In genomic region chr22:36928826-36929535, GRCh38 we compare ENCODE assay signal across 17 cellular contexts. TPM values are rescaled to one million over a fixed set of nuclear protein-coding genes. Genes with fewer than 3 reads are reported as not detected.
DNase-seq lines count a peak whose midpoint lies in the region; ATAC-seq, FAIRE-seq and TF ChIP-seq lines count a peak whose summit lies in the region.
"Had no signal": no experiment of that assay in that cellular context is flagged by ENCODE, and none has a peak within 500 bp of the region (broad histone marks: within the 10 kb centered on the region; RNA-seq: fewer than 3 reads in every experiment).

No MANE protein-coding gene starts in this region.

- ATAC-seq in heart right ventricle (no peak), GM12878 (no peak), HG02981 (IDR thresholded peaks at IDR 0.05; ENCODE audit: unreplicated experiment) (no peak)
- ATAC-seq in stimulated activated naive B cell treated with anti-CD40 and anti-IgM and Interleukin-4, amounts not matched to agents 10 μg/mL and 1 μg/mL and 100 μg/mL, for 72 hours (replicated peaks) = no peak

- no peak overlapping the region for H2AFZ ChIP-seq in GM12878 (ENCODE audit: control insufficient read depth, low read depth, low read length)

- SMC1A ChIA-PET in GM12878 (lab: Charles Lee; ENCODE audit: uncharacterized antibody, unreplicated experiment) = no interaction called here

- H3K9me3 ChIP-seq in right atrium auricular region = no peaks in the 10 kb centered on the region
- no peaks in the 10 kb centered on the region for H3K9me3 ChIP-seq in heart right ventricle
- H3K9me3 ChIP-seq in GM12878 (replicated peaks; ENCODE audit: control insufficient read depth, insufficient read depth, low read length) = no peaks in the 10 kb centered on the region
- H3K9me3 ChIP-seq in Caco-2 = no peaks in the 10 kb centered on the region
- H3K9me3 ChIP-seq: Peyer's patch had no signal

- H4K20me1 ChIP-seq in GM12878 (ENCODE audit: control insufficient read depth, insufficient read depth) = no peaks in the 10 kb centered on the region

- FAIRE-seq in GM12878 (lab: Jason Lieb, UNC) = no peak

- peaks cover 10% of the 10 kb centered on the region for H3K27me3 Mint-ChIP-seq in nephron progenitor cell (ENCODE audit: low read depth, poor library complexity)
- H3K27me3 Mint-ChIP-seq in stimulated activated naive B cell treated with anti-CD40 and anti-IgM and Interleukin-4, amounts not matched to agents 10 μg/mL and 1 μg/mL and 100 μg/mL, for 72 hours = no peaks in the 10 kb centered on the region
- H3K27me3 Mint-ChIP-seq in Caco-2 (ENCODE audit: insufficient read depth, unreplicated experiment) = peaks cover 26% of the 10 kb centered on the region

- RAD21 ChIA-PET in GM12878 (lab: Charles Lee; ENCODE audit: unreplicated experiment) = no interaction called here

- no peak overlapping the region for H3K9ac ChIP-seq in GM12878 (ENCODE audit: control insufficient read depth, insufficient read depth, low read length)

- DNase-seq in right atrium auricular region (ENCODE audit: low spot score) = peak; percentile 32
- DNase-seq in heart right ventricle = no peak
- no peak for DNase-seq in GM12878 (ENCODE audit: low read depth, low spot score)
- no peak for DNase-seq in nephron progenitor cell
- DNase-seq in stimulated activated naive B cell treated with anti-CD40 and anti-IgM and Interleukin-4, amounts not matched to agents 10 μg/mL and 1 μg/mL and 100 μg/mL, for 72 hours = no peak
- no peak for DNase-seq in Caco-2
- no peak for DNase-seq in ureter (ENCODE audit: low spot score)
- DNase-seq: 8988T; CD8-positive, alpha-beta memory T cell; DND-41; NCI-H1436 treated with DMSO at 0.1 percent for 48 hours; NCI-H2081; NCI-H524; Right ventricle myocardium superior had no signal

- H3K36me3 ChIP-seq in right atrium auricular region (no peaks in the 10 kb centered on the region), heart right ventricle (peaks cover 0 to 97% (median 0%) of the 10 kb centered on the region in 9 donors), GM12878 (ENCODE audit: control insufficient read depth in 2 of 2, insufficient read depth in 2 of 2, low read length in 1 of 2) (peaks cover 0 to 13% of the 10 kb centered on the region in 2 experiments; a peak in 3 of 4 replicates), Caco-2 (ENCODE audit: control insufficient read depth, insufficient read depth, low read length) (no peaks in the 10 kb centered on the region)
- H3K36me3 ChIP-seq: Peyer's patch had no signal

- CTCF ChIA-PET in GM12878 (lab: Yijun Ruan, JAX) (interaction anchor here (0.6 to 0.8 kb wide), 2 partner anchors 11 kb away, joined by 3 read pairs; no protein-coding TSS in a partner anchor), Caco-2 (lab: Charles Lee) (no interaction called here)

- no peak for TF ChIP-seq RAD21 in GM12878 (IDR thresholded peaks at IDR 0.05; ENCODE audit: insufficient read depth, low read depth, low read length)

- H3K27me3 ChIP-seq in right atrium auricular region (no peaks in the 10 kb centered on the region), heart right ventricle (peaks cover 0 to 40% (median 15%) of the 10 kb centered on the region in 7 donors), GM12878 (replicated peaks in 1 of 2; ENCODE audit: control insufficient read depth in 2 of 2, insufficient read depth in 2 of 2, low read length in 1 of 2) (no peaks in the 10 kb centered on the region), Caco-2 (replicated peaks; ENCODE audit: control insufficient read depth, insufficient read depth, low read length) (no peaks in the 10 kb centered on the region; the same call in 1 of the 2 replicates)
- H3K27me3 ChIP-seq: Peyer's patch had no signal

- H3K9me3 Mint-ChIP-seq in nephron progenitor cell = no peaks in the 10 kb centered on the region
- H3K9me3 Mint-ChIP-seq in stimulated activated naive B cell treated with anti-CD40 and anti-IgM and Interleukin-4, amounts not matched to agents 10 μg/mL and 1 μg/mL and 100 μg/mL, for 72 hours = no peaks in the 10 kb centered on the region
- H3K9me3 Mint-ChIP-seq in Caco-2 (ENCODE audit: unreplicated experiment) = no peaks in the 10 kb centered on the region

- intact Hi-C loops in heart right ventricle (cut with DNase I) = no loop called here
- intact Hi-C loops in GM12878 (cut with micrococcal nuclease; ENCODE audit: unreplicated experiment) = no loop called here
- intact Hi-C loops in Caco-2 (cut with micrococcal nuclease; ENCODE audit: unreplicated experiment) = loop anchor here (10.0 kb wide), 1 partner anchor 64 kb away; the partner anchor contains the start of gene NCF4

- no peak for TF ChIP-seq EP300 in GM12878 (IDR thresholded peaks at IDR 0.05; ENCODE audit: borderline replicate concordance in 1 of 2, control insufficient read depth in 1 of 2, low read depth in 2 of 2, low read length in 2 of 2)

- peak overlapping the region; percentile 65 for H3K4me3 Mint-ChIP-seq in nephron progenitor cell
- no peak overlapping the region for H3K4me3 Mint-ChIP-seq in stimulated activated naive B cell treated with anti-CD40 and anti-IgM and Interleukin-4, amounts not matched to agents 10 μg/mL and 1 μg/mL and 100 μg/mL, for 72 hours
- H3K4me3 Mint-ChIP-seq in Caco-2 (ENCODE audit: unreplicated experiment) = no peak overlapping the region
- H3K4me3 Mint-ChIP-seq: CD8-positive, alpha-beta memory T cell had no signal

- H3K4me1 Mint-ChIP-seq in nephron progenitor cell (peaks cover 61% of the 10 kb centered on the region), Caco-2 (ENCODE audit: low read depth, unreplicated experiment) (no peaks in the 10 kb centered on the region)
- H3K4me1 Mint-ChIP-seq in stimulated activated naive B cell treated with anti-CD40 and anti-IgM and Interleukin-4, amounts not matched to agents 10 μg/mL and 1 μg/mL and 100 μg/mL, for 72 hours = peaks cover 20 to 62% of the 10 kb centered on the region in 2 donors
- H3K4me1 Mint-ChIP-seq: CD8-positive, alpha-beta memory T cell had no signal

- H3K36me3 Mint-ChIP-seq in nephron progenitor cell (ENCODE audit: low read depth) (no peaks in the 10 kb centered on the region), Caco-2 (ENCODE audit: insufficient read depth, unreplicated experiment) (no peaks in the 10 kb centered on the region)
- peaks cover 89 to 91% of the 10 kb centered on the region in 2 donors for H3K36me3 Mint-ChIP-seq in stimulated activated naive B cell treated with anti-CD40 and anti-IgM and Interleukin-4, amounts not matched to agents 10 μg/mL and 1 μg/mL and 100 μg/mL, for 72 hours

- H3K4me3 ChIP-seq in right atrium auricular region (no peak overlapping the region), heart right ventricle (no peak overlapping the region), GM12878 (no peak overlapping the region), Caco-2 (ENCODE audit: low read depth, low read length) (no peak overlapping the region)
- H3K4me3 ChIP-seq: Peyer's patch, SK-N-MC had no signal

- no peaks in the 10 kb centered on the region for H3K4me1 ChIP-seq in right atrium auricular region
- no peaks in the 10 kb centered on the region for H3K4me1 ChIP-seq in heart right ventricle
- no peaks in the 10 kb centered on the region for H3K4me1 ChIP-seq in GM12878 (ENCODE audit: control insufficient read depth, insufficient read depth, low read length)
- no peaks in the 10 kb centered on the region for H3K4me1 ChIP-seq in Caco-2
- H3K4me1 ChIP-seq: Peyer's patch had no signal

- H3K27ac Mint-ChIP-seq in nephron progenitor cell = peak overlapping the region; percentile 95
- peak overlapping the region; percentile 75 for H3K27ac Mint-ChIP-seq in stimulated activated naive B cell treated with anti-CD40 and anti-IgM and Interleukin-4, amounts not matched to agents 10 μg/mL and 1 μg/mL and 100 μg/mL, for 72 hours
- H3K27ac Mint-ChIP-seq in Caco-2 (ENCODE audit: unreplicated experiment) = no peak overlapping the region
- H3K27ac Mint-ChIP-seq: CD8-positive, alpha-beta memory T cell had no signal

- no peaks in the 10 kb centered on the region for H3K79me2 ChIP-seq in GM12878 (ENCODE audit: control insufficient read depth, insufficient read depth, low read length)

- POLR2A ChIA-PET in GM12878 (lab: Charles Lee) = no interaction called here
- POLR2A ChIA-PET in Caco-2 (lab: Charles Lee) = no interaction called here

- TF ChIP-seq CTCF in right atrium auricular region (IDR thresholded peaks at IDR 0.05) (no peak), heart right ventricle (IDR thresholded peaks at IDR 0.05) (no peak), GM12878 (IDR thresholded peaks at IDR 0.05 in 2 of 3, conservative IDR thresholded peaks at IDR 0.05 in 1 of 3; ENCODE audit: control insufficient read depth in 2 of 3, extremely low read depth in 1 of 3, insufficient read depth in 1 of 3, low read depth in 3 of 3, low read length in 3 of 3) (no peak), nephron progenitor cell (IDR thresholded peaks at IDR 0.05) (no peak), Caco-2 (IDR thresholded peaks at IDR 0.05; ENCODE audit: insufficient read depth in 1 of 2, low read depth in 1 of 2, low read length in 1 of 2, severe bottlenecking in 1 of 2, unreplicated experiment in 1 of 2) (no peak)

- 74 to 75% methylated on average over 17 of the region's 17 CpGs for WGBS in heart right ventricle, 2 donors
- WGBS in GM12878 (ENCODE audit: insufficient coverage, insufficient replicate concordance, low lambda C conversion rate, missing lambda C conversion rate) = 87% methylated on average over 17 of the region's 17 CpGs

- no peak for TF ChIP-seq POLR2A in GM12878 (IDR thresholded peaks at IDR 0.05; ENCODE audit: low read depth, low read length)

- no peak overlapping the region for H3K27ac ChIP-seq in right atrium auricular region
- H3K27ac ChIP-seq in heart right ventricle = no peak overlapping the region
- H3K27ac ChIP-seq in GM12878 (ENCODE audit: control insufficient read depth, insufficient read depth) = no peak overlapping the region
- H3K27ac ChIP-seq: Peyer's patch, SK-N-MC had no signal

- H3K4me2 ChIP-seq in GM12878 (ENCODE audit: control insufficient read depth, insufficient read depth) = no peak overlapping the region

- BruUV-seq in GM12878 (replicated peaks; lab: Mats Ljungman, UMichigan) (no TSS peak), Caco-2 (replicated peaks; lab: Mats Ljungman, UMichigan) (no TSS peak)

- in situ Hi-C loops in GM12878 (cut with MboI) = no loop called here

RNA-seq across cellular contexts. Expression of gene CSF2RB, which starts 15.6 kb away (rescaled TPM):
- total RNA-seq in right atrium auricular region = 1 to 10 TPM; 1.8 to 4.2 TPM
- total RNA-seq in heart right ventricle = 10 to 100 TPM in 1 of 10 donors, 1 to 10 TPM in 9; 1.4 to 20.8 (median 1.8) TPM
- polyA plus RNA-seq in heart right ventricle = 1 to 10 TPM in 1 of 2 donors, under 1 TPM in 1; 0.81 to 1.5 TPM
- 70.3 and 76.1 TPM in 2 replicates for total RNA-seq in GM12878 (2013; cell fraction: nucleolus; rRNA removed)
- 9.4 and 10.1 TPM in 2 replicates for total RNA-seq in GM12878 (2014; rRNA removed)
- total RNA-seq in GM12878 (2014; rRNA removed; fragmentation: Illumina TruSeq; extraction: Trizol) = 4.5 and 5.1 TPM in 2 replicates
- 8.9 and 9.4 TPM in 2 replicates for total RNA-seq in GM12878 (2021)
- 3.2 TPM for polyA plus RNA-seq in GM12878 (2011; ENCODE audit: low read depth)
- 11.2 and 12.5 TPM in 2 replicates for polyA plus RNA-seq in GM12878 (2011; rRNA removed)
- 9.3 and 12.2 TPM in 2 replicates for polyA plus RNA-seq in GM12878 (2011; cell fraction: cytosol; rRNA removed)
- polyA plus RNA-seq in GM12878 (2011; cell fraction: nucleus; rRNA removed) = 42.1 and 51.7 TPM in 2 replicates
- 8.3 and 8.6 TPM in 2 replicates for polyA plus RNA-seq in GM12878 (2012)
- polyA plus RNA-seq in GM12878 (2014; fragmentation: Illumina TruSeq; extraction: Trizol) = 3.3 and 5.6 TPM in 2 replicates
- 1 to 10 TPM in 1 of 2 experiments, under 1 TPM in 1; 0.82 to 1.5 TPM for polyA plus RNA-seq in GM12878 (2014; fragmentation: Nextera tagmentation; extraction: Ambion mirVana)
- 9.9 and 10.7 TPM in 2 replicates for polyA plus RNA-seq in GM12878 (2014; rRNA removed)
- polyA plus RNA-seq in GM12878 (2016; fragmentation: Nextera tagmentation; extraction: Ambion mirVana) = 1 to 10 TPM; 2.7 to 3.5 TPM
- polyA minus RNA-seq in GM12878 (2011; rRNA and poly(A)+ RNA removed) = 10.5 and 25.9 TPM in 2 replicates
- polyA minus RNA-seq in GM12878 (2011; cell fraction: cytosol; rRNA and poly(A)+ RNA removed) = 5.3 and 5.5 TPM in 2 replicates
- 11.3 and 11.5 TPM in 2 replicates for polyA minus RNA-seq in GM12878 (2011; cell fraction: nucleus; rRNA and poly(A)+ RNA removed)
- not detected in 2 replicates for total RNA-seq in Caco-2 (2022)
- total RNA-seq in ureter = 8.6 TPM
